ENCODE assay signal across 28 cellular contexts in genomic region chr17:59771093-59771492, GRCh38.
"Had no signal": no experiment of that assay in that cellular context is flagged by ENCODE, and none has a peak within 500 bp of the region (broad histone marks: within the 10 kb centered on the region; RNA-seq: fewer than 3 reads in every experiment).

No MANE protein-coding gene starts in this region.

- H3K9me3 Mint-ChIP-seq: activated B cell treated with CpG ODN at 0.5 μM for 24 hours; activated CD4-positive, alpha-beta memory T cell treated with anti-CD3 and anti-CD28 coated beads, Interleukin-2, amount 10 ng/mL, durations not matched to agents 7 days and 5 days; activated naive CD4-positive, alpha-beta T cell treated with anti-CD3 and anti-CD28 coated beads, Interleukin-2, amount 50 U/mL, for 24 hours; IgD-negative memory B cell had no signal

- DNase-seq: activated B cell treated with CpG ODN at 0.5 μM for 24 hours; activated CD4-positive, alpha-beta memory T cell treated with anti-CD3 and anti-CD28 coated beads, Interleukin-2, amount 10 ng/mL, durations not matched to agents 7 days and 5 days; activated CD4-positive, alpha-beta T cell treated with anti-CD3 and anti-CD28 coated beads for 1 hour; activated CD4-positive, alpha-beta T cell treated with anti-CD3 and anti-CD28 coated beads, Interleukin-2, amount 10 ng/mL, durations not matched to agents 7 days and 5 days; activated CD8-positive, alpha-beta memory T cell treated with anti-CD3 and anti-CD28 coated beads, Interleukin-2, amount 50 U/mL, for 48 hours; activated effector memory CD4-positive, alpha-beta T cell treated with Interleukin-2 at 50 U/mL for 16 hours; activated naive CD4-positive, alpha-beta T cell; activated T-cell treated with anti-CD3 and anti-CD28 coated beads, Interleukin-2, amount 50 U/mL, for 1 hour; aorta; caudate nucleus; NCI-H1092; NCI-H1417; NCI-H1694; NCI-H2029; NCI-H2107; NCI-H345; NCI-H510A; NCI-H526 treated with DMSO at 0.1 percent for 48 hours; NCI-H82; NK-92 treated with Interleukin-12 subunit alpha and Interleukin-12 subunit beta, amount 100 ng/mL, for 24 hours; OCI-M1; SIG-M5; T-helper 17 cell; T1000 had no signal

- H3K4me3 Mint-ChIP-seq: activated B cell treated with CpG ODN at 0.5 μM for 24 hours; activated CD4-positive, alpha-beta memory T cell treated with anti-CD3 and anti-CD28 coated beads, Interleukin-2, amount 10 ng/mL, durations not matched to agents 7 days and 5 days; activated CD4-positive, alpha-beta T cell treated with anti-CD3 and anti-CD28 coated beads, Interleukin-2, amount 10 ng/mL, durations not matched to agents 7 days and 5 days; activated naive CD4-positive, alpha-beta T cell treated with anti-CD3 and anti-CD28 coated beads, Interleukin-2, amount 50 U/mL, for 24 hours; IgD-negative memory B cell; T-helper 17 cell had no signal

- H3K27me3 Mint-ChIP-seq: activated B cell treated with CpG ODN at 0.5 μM for 24 hours; activated CD4-positive, alpha-beta memory T cell treated with anti-CD3 and anti-CD28 coated beads, Interleukin-2, amount 10 ng/mL, durations not matched to agents 7 days and 5 days; activated CD4-positive, alpha-beta T cell treated with anti-CD3 and anti-CD28 coated beads, Interleukin-2, amount 10 ng/mL, durations not matched to agents 7 days and 5 days; activated naive CD4-positive, alpha-beta T cell treated with anti-CD3 and anti-CD28 coated beads, Interleukin-2, amount 50 U/mL, for 24 hours; IgD-negative memory B cell; T-helper 17 cell had no signal

- H3K27ac Mint-ChIP-seq: activated B cell treated with CpG ODN at 0.5 μM for 24 hours; activated CD4-positive, alpha-beta memory T cell treated with anti-CD3 and anti-CD28 coated beads, Interleukin-2, amount 10 ng/mL, durations not matched to agents 7 days and 5 days; activated CD4-positive, alpha-beta T cell treated with anti-CD3 and anti-CD28 coated beads, Interleukin-2, amount 10 ng/mL, durations not matched to agents 7 days and 5 days; activated naive CD4-positive, alpha-beta T cell treated with anti-CD3 and anti-CD28 coated beads, Interleukin-2, amount 50 U/mL, for 24 hours; IgD-negative memory B cell; T-helper 17 cell had no signal

- H3K4me3 ChIP-seq: breast epithelium had no signal

- H3K27ac ChIP-seq: breast epithelium, KMS-11 had no signal

- H3K9me3 ChIP-seq: breast epithelium had no signal

- H3K9ac ChIP-seq: KMS-11 had no signal

- ATAC-seq: T-helper 17 cell had no signal

- H3K27me3 ChIP-seq: breast epithelium had no signal

- H3K4me1 ChIP-seq: breast epithelium had no signal

- H3K36me3 ChIP-seq: breast epithelium had no signal

- H3K4me1 Mint-ChIP-seq: IgD-negative memory B cell had no signal
